In genomic region chr5:169628891-169629290, GRCh38 we compare ENCODE assay signal across 22 cellular contexts. TPM values are rescaled to one million over a fixed set of nuclear protein-coding genes. Genes with fewer than 3 reads are reported as not detected.
DNase-seq lines count a peak whose midpoint lies in the region; TF ChIP-seq lines count a peak whose summit lies in the region.
"Had no signal": no experiment of that assay in that cellular context is flagged by ENCODE, and none has a peak within 500 bp of the region (broad histone marks: within the 10 kb centered on the region; RNA-seq: fewer than 3 reads in every experiment).

No MANE protein-coding gene starts in this region.

- H3K18ac ChIP-seq in trophoblast cell (ENCODE audit: low read length) = no peak overlapping the region

- H4K12ac ChIP-seq in trophoblast cell (ENCODE audit: low read depth, low read length) = no peak overlapping the region

- no peak overlapping the region for H3K4me3 Mint-ChIP-seq in nephron progenitor cell
- H3K4me3 Mint-ChIP-seq: activated naive CD8-positive, alpha-beta T cell treated with anti-CD3 and anti-CD28 coated beads, Interleukin-2, amount 50 U/mL, for 24 hours; IgD-negative memory B cell; natural killer cell treated with Interleukin-12 subunit alpha and Interleukin-12 subunit beta and Interleukin-15 and Interleukin-18, amount 100 ng/mL, for 72 hours; stimulated activated memory B cell treated with anti-CD40 and anti-IgM and Interleukin-4, amounts not matched to agents 10 μg/mL and 1 μg/mL and 100 μg/mL, for 72 hours had no signal

- TF ChIP-seq CTCF in dorsolateral prefrontal cortex (IDR thresholded peaks at IDR 0.05 in 54 of 56, conservative IDR thresholded peaks at IDR 0.05 in 2 of 56; ENCODE audit: low read depth in 1 of 56, partially characterized antibody in 56 of 56) (no peak), nephron progenitor cell (IDR thresholded peaks at IDR 0.05) (no peak)

- H3K4ac ChIP-seq in trophoblast cell (ENCODE audit: low read depth, low read length) = no peak overlapping the region

- H3K36me3 ChIP-seq in trophoblast cell (ENCODE audit: control insufficient read depth in 1 of 2, insufficient read depth in 2 of 2, low read length in 2 of 2) = no peaks in the 10 kb centered on the region
- H3K36me3 ChIP-seq: sigmoid colon, WERI-Rb-1 had no signal

- peaks cover 13% of the 10 kb centered on the region for H3K27me3 Mint-ChIP-seq in nephron progenitor cell (ENCODE audit: low read depth, poor library complexity)
- H3K27me3 Mint-ChIP-seq: activated naive CD8-positive, alpha-beta T cell treated with anti-CD3 and anti-CD28 coated beads, Interleukin-2, amount 50 U/mL, for 24 hours; IgD-negative memory B cell; stimulated activated memory B cell treated with anti-CD40 and anti-IgM and Interleukin-4, amounts not matched to agents 10 μg/mL and 1 μg/mL and 100 μg/mL, for 72 hours had no signal

- no peak overlapping the region for H3K9ac ChIP-seq in trophoblast cell (ENCODE audit: low read length)

- no peak overlapping the region for H2AK5ac ChIP-seq in trophoblast cell (ENCODE audit: low read length)

- no CpG with 5 or more reads among the region's 2 CpGs for WGBS in trophoblast cell (ENCODE audit: extremely low coverage, insufficient coverage, insufficient read length)

- no peak overlapping the region for H3K23ac ChIP-seq in trophoblast cell (ENCODE audit: low read length)

- no peaks in the 10 kb centered on the region for H3K79me2 ChIP-seq in trophoblast cell (ENCODE audit: control insufficient read depth, insufficient read depth, low read length, poor library complexity)

- H2AFZ ChIP-seq in trophoblast cell (ENCODE audit: insufficient read depth, low read length, poor library complexity) = no peak overlapping the region

- no peaks in the 10 kb centered on the region for H3K9me3 ChIP-seq in trophoblast cell (ENCODE audit: insufficient read depth, low read depth, low read length)
- H3K9me3 ChIP-seq: sigmoid colon, testis had no signal

- H2BK120ac ChIP-seq in trophoblast cell (ENCODE audit: insufficient read depth, low read length, poor library complexity) = no peak overlapping the region

- H3K27me3 ChIP-seq in trophoblast cell (ENCODE audit: insufficient read depth, low read length) (no peaks in the 10 kb centered on the region), dorsolateral prefrontal cortex (peaks cover 0 to 5% (median 0%) of the 10 kb centered on the region in 45 donors)
- H3K27me3 ChIP-seq: sigmoid colon, testis had no signal

- no peaks in the 10 kb centered on the region for H3K4me1 Mint-ChIP-seq in nephron progenitor cell

- peaks cover 17% of the 10 kb centered on the region for H3K9me3 Mint-ChIP-seq in nephron progenitor cell
- H3K9me3 Mint-ChIP-seq: activated naive CD8-positive, alpha-beta T cell treated with anti-CD3 and anti-CD28 coated beads, Interleukin-2, amount 50 U/mL, for 24 hours; natural killer cell treated with Interleukin-12 subunit alpha and Interleukin-12 subunit beta and Interleukin-15 and Interleukin-18, amount 100 ng/mL, for 72 hours; stimulated activated memory B cell treated with anti-CD40 and anti-IgM and Interleukin-4, amounts not matched to agents 10 μg/mL and 1 μg/mL and 100 μg/mL, for 72 hours had no signal

- no peak overlapping the region for H4K8ac ChIP-seq in trophoblast cell (ENCODE audit: low read depth, low read length)

- no peaks in the 10 kb centered on the region for H3K36me3 Mint-ChIP-seq in nephron progenitor cell (ENCODE audit: low read depth)
- H3K36me3 Mint-ChIP-seq: IgD-negative memory B cell; natural killer cell treated with Interleukin-12 subunit alpha and Interleukin-12 subunit beta and Interleukin-15 and Interleukin-18, amount 100 ng/mL, for 72 hours; stimulated activated memory B cell treated with anti-CD40 and anti-IgM and Interleukin-4, amounts not matched to agents 10 μg/mL and 1 μg/mL and 100 μg/mL, for 72 hours had no signal

- H3K4me2 ChIP-seq in trophoblast cell (ENCODE audit: low read length) = no peak overlapping the region

- intact Hi-C loops in dorsolateral prefrontal cortex (cut with DNase I) = no loop called here

- H2BK12ac ChIP-seq in trophoblast cell (ENCODE audit: low read length) = no peak overlapping the region

- H3K27ac Mint-ChIP-seq in nephron progenitor cell = no peak overlapping the region
- H3K27ac Mint-ChIP-seq: activated naive CD8-positive, alpha-beta T cell treated with anti-CD3 and anti-CD28 coated beads, Interleukin-2, amount 50 U/mL, for 24 hours; IgD-negative memory B cell; stimulated activated memory B cell treated with anti-CD40 and anti-IgM and Interleukin-4, amounts not matched to agents 10 μg/mL and 1 μg/mL and 100 μg/mL, for 72 hours had no signal

- H4K91ac ChIP-seq in trophoblast cell (ENCODE audit: low read depth, low read length) = no peak overlapping the region

- H3K4me1 ChIP-seq in trophoblast cell (ENCODE audit: control insufficient read depth in 1 of 2, insufficient read depth in 2 of 2, low read length in 2 of 2) = no peaks in the 10 kb centered on the region
- H3K4me1 ChIP-seq: sigmoid colon, testis had no signal

- H3K4me3 ChIP-seq in trophoblast cell (ENCODE audit: low read depth, low read length) (no peak overlapping the region), dorsolateral prefrontal cortex (no peak overlapping the region)
- H3K4me3 ChIP-seq: sigmoid colon, testis had no signal

- DNase-seq in AG20443 (ENCODE audit: low spot score) (peak; percentile 68), M059J (ENCODE audit: low read depth) (peak; percentile 71), fibroblast of gingiva (ENCODE audit: low read depth) (peak; percentile 72), trophoblast cell (peak; percentile 24 to 33), dorsolateral prefrontal cortex (no peak), Kasumi-1 (lab: John Stamatoyannopoulos, UW) (no peak), nephron progenitor cell (no peak), RKO (ENCODE audit: low spot score) (no peak)
- DNase-seq: activated effector memory CD4-positive, alpha-beta T cell treated with anti-CD3 and anti-CD28 coated beads, Interleukin-2, amount 50 U/mL, for 16 hours; activated naive CD8-positive, alpha-beta T cell treated with anti-CD3 and anti-CD28 coated beads, Interleukin-2, amount 50 U/mL, for 24 hours; AML-193; DMS79; NCI-H1694; posterior cingulate gyrus; sigmoid colon; testis; WERI-Rb-1 had no signal

- no peak overlapping the region for H3K14ac ChIP-seq in trophoblast cell (ENCODE audit: low read length)

- H3K79me1 ChIP-seq in trophoblast cell (ENCODE audit: low read length) = no peaks in the 10 kb centered on the region

- no peak overlapping the region for H2BK5ac ChIP-seq in trophoblast cell (ENCODE audit: low read depth, low read length, poor library complexity)

- H3K27ac ChIP-seq in trophoblast cell (ENCODE audit: low read depth, low read length) = no peak overlapping the region
- no peak overlapping the region for H3K27ac ChIP-seq in dorsolateral prefrontal cortex
- H3K27ac ChIP-seq: HL-60, sigmoid colon, testis, WERI-Rb-1 had no signal

RNA-seq across cellular contexts. Expression of gene DOCK2, which starts 8.2 kb away (rescaled TPM):
- total RNA-seq in M059J (2014; rRNA removed; shearing (Covaris generic)) = 45.9 and 47.7 TPM in 2 replicates
- 0.07 and 0.08 TPM in 2 replicates for polyA plus RNA-seq in trophoblast cell (2013)
- 10 to 100 TPM in 83 of 120 experiments, 1 to 10 TPM in 37; 3.8 to 31.0 (median 12.7) TPM for total RNA-seq in dorsolateral prefrontal cortex
- total RNA-seq: SK-MEL-5 had no signal

RNA-seq across cellular contexts. Expression of gene SPDL1, which starts 45.3 kb away (rescaled TPM):
- total RNA-seq in M059J (2014; rRNA removed; shearing (Covaris generic)) = 158 and 167 TPM in 2 replicates
- 36.8 and 38.6 TPM in 2 replicates for polyA plus RNA-seq in trophoblast cell (2013)
- total RNA-seq in dorsolateral prefrontal cortex = 10 to 100 TPM in 106 of 120 experiments, 1 to 10 TPM in 14; 6.4 to 23.1 (median 14.0) TPM

Comparison
In these comparisons a context has a peak if more than half of its experiments do, and no peak if none do; other contexts are left out.
1. DNase-seq: peak in AG20443 (single experiment), M059J (single experiment), fibroblast of gingiva (single experiment) and trophoblast cell (2 of 2); none in dorsolateral prefrontal cortex (0 of 10), Kasumi-1 (0 of 2), nephron progenitor cell (single experiment) and RKO (single experiment).